ENCODE assay signal across 11 cellular contexts in genomic region chr5:134432677-134433359, GRCh38. TPM values are rescaled to one million over a fixed set of nuclear protein-coding genes. Genes with fewer than 3 reads are reported as not detected.
DNase-seq lines count a peak whose midpoint lies in the region; ATAC-seq and TF ChIP-seq lines count a peak whose summit lies in the region.
"Had no signal": no experiment of that assay in that cellular context is flagged by ENCODE, and none has a peak within 500 bp of the region (broad histone marks: within the 10 kb centered on the region; RNA-seq: fewer than 3 reads in every experiment).

No MANE protein-coding gene starts in this region.

- no peaks in the 10 kb centered on the region for H3K27me3 ChIP-seq in PC-9 (ENCODE audit: insufficient read depth, low read depth)
- no peaks in the 10 kb centered on the region for H3K27me3 ChIP-seq in foreskin keratinocyte

- POLR2A ChIA-PET in PC-9 (lab: Charles Lee; ENCODE audit: unreplicated experiment), result interaction anchor here (0.8 kb wide), 1 partner anchor 9 kb away, joined by 17 read pairs; no protein-coding TSS in a partner anchor

- no peaks in the 10 kb centered on the region for H3K79me2 ChIP-seq in PC-9 (ENCODE audit: low read depth)
- H3K79me2 ChIP-seq: parathyroid adenoma had no signal

- H3K36me3 ChIP-seq in PC-9 (ENCODE audit: low read depth), result no peaks in the 10 kb centered on the region

- 0 out of 2 replicates have a peak overlapping the region, but pooled peaks have one; percentile 12 for H2AFZ ChIP-seq in PC-9
- H2AFZ ChIP-seq: parathyroid adenoma had no signal

- no peaks in the 10 kb centered on the region for H3K9me3 ChIP-seq in PC-9 (ENCODE audit: insufficient read depth, low read depth)

- H3K4me1 ChIP-seq in PC-9 (replicated peaks; ENCODE audit: insufficient read depth), result peaks cover 35% of the 10 kb centered on the region
- H3K4me1 ChIP-seq in foreskin keratinocyte, result peaks cover 14% of the 10 kb centered on the region

- CTCF ChIA-PET in PC-9 (lab: Charles Lee), result no interaction called here

- intact Hi-C loops in PC-9 (cut with micrococcal nuclease; ENCODE audit: unreplicated experiment), result no loop called here
- intact Hi-C loops in dendritic cell treated with granulocyte-macrophage colony-stimulating factor and Interleukin-4, amounts not matched to agents 40 ng/mL and 50 ng/mL, for 4 days (cut with micrococcal nuclease), result no loop called here

- peak overlapping the region; percentile 8 for H3K27ac Mint-ChIP-seq in dendritic cell treated with granulocyte-macrophage colony-stimulating factor and Interleukin-4, amounts not matched to agents 40 ng/mL and 50 ng/mL, for 4 days
- H3K27ac Mint-ChIP-seq in stimulated activated effector memory CD8-positive, alpha-beta T cell treated with anti-CD3 and anti-CD28 coated beads, Interleukin-12 subunit alpha, Interleukin-12 subunit beta, amount 100 ng/mL, for 72 hours, result peak overlapping the region; percentile 70
- H3K27ac Mint-ChIP-seq: HFFc6 had no signal

- peaks cover 19% of the 10 kb centered on the region for H3K4me1 Mint-ChIP-seq in activated T-cell treated with anti-CD3 and anti-CD28 coated beads, Interleukin-2, amount 50 U/mL, for 4 hours (ENCODE audit: low read depth)
- peaks cover 14% of the 10 kb centered on the region for H3K4me1 Mint-ChIP-seq in dendritic cell treated with granulocyte-macrophage colony-stimulating factor and Interleukin-4, amounts not matched to agents 40 ng/mL and 50 ng/mL, for 4 days (ENCODE audit: low read depth)
- peaks cover 31% of the 10 kb centered on the region for H3K4me1 Mint-ChIP-seq in stimulated activated effector memory CD8-positive, alpha-beta T cell treated with anti-CD3 and anti-CD28 coated beads, Interleukin-12 subunit alpha, Interleukin-12 subunit beta, amount 100 ng/mL, for 72 hours

- H3K27ac ChIP-seq in PC-9 (no peak overlapping the region), foreskin keratinocyte (no peak overlapping the region)
- H3K27ac ChIP-seq: parathyroid adenoma had no signal

- DNase-seq in activated T-cell treated with anti-CD3 and anti-CD28 coated beads, Interleukin-2, amount 50 U/mL, for 4 hours, result no peak
- no peak for DNase-seq in activated T-cell treated with anti-CD3 and anti-CD28 coated beads, Interleukin-2, amount 50 U/mL, for 48 hours
- DNase-seq in PC-9, result peak in 1 of 2 experiments; percentile 23
- no peak for DNase-seq in stimulated activated effector memory CD8-positive, alpha-beta T cell treated with anti-CD3 and anti-CD28 coated beads, Interleukin-12 subunit alpha, Interleukin-12 subunit beta, amount 100 ng/mL, for 72 hours (ENCODE audit: low spot score in 2 of 2)
- DNase-seq in foreskin keratinocyte, result no peak
- DNase-seq: DMS153, HFFc6 had no signal

- H4K20me1 ChIP-seq in PC-9 (ENCODE audit: insufficient read depth), result no peaks in the 10 kb centered on the region

- no peaks in the 10 kb centered on the region for H3K36me3 Mint-ChIP-seq in activated T-cell treated with anti-CD3 and anti-CD28 coated beads, Interleukin-2, amount 50 U/mL, for 4 hours (ENCODE audit: insufficient read depth)
- no peaks in the 10 kb centered on the region for H3K36me3 Mint-ChIP-seq in dendritic cell treated with granulocyte-macrophage colony-stimulating factor and Interleukin-4, amounts not matched to agents 40 ng/mL and 50 ng/mL, for 4 days (ENCODE audit: low read depth)
- H3K36me3 Mint-ChIP-seq in stimulated activated effector memory CD8-positive, alpha-beta T cell treated with anti-CD3 and anti-CD28 coated beads, Interleukin-12 subunit alpha, Interleukin-12 subunit beta, amount 100 ng/mL, for 72 hours, result no peaks in the 10 kb centered on the region

- H3K9me3 Mint-ChIP-seq in activated T-cell treated with anti-CD3 and anti-CD28 coated beads, Interleukin-2, amount 50 U/mL, for 4 hours, result no peaks in the 10 kb centered on the region
- H3K9me3 Mint-ChIP-seq in dendritic cell treated with granulocyte-macrophage colony-stimulating factor and Interleukin-4, amounts not matched to agents 40 ng/mL and 50 ng/mL, for 4 days, result no peaks in the 10 kb centered on the region
- H3K9me3 Mint-ChIP-seq in stimulated activated effector memory CD8-positive, alpha-beta T cell treated with anti-CD3 and anti-CD28 coated beads, Interleukin-12 subunit alpha, Interleukin-12 subunit beta, amount 100 ng/mL, for 72 hours, result no peaks in the 10 kb centered on the region
- H3K9me3 Mint-ChIP-seq: HFFc6 had no signal

- H3K4me3 ChIP-seq in PC-9, result no peak overlapping the region

- ATAC-seq in activated T-cell treated with anti-CD3 and anti-CD28 coated beads, Interleukin-2, amount 50 U/mL, for 4 hours, result no peak
- no peak for ATAC-seq in stimulated activated effector memory CD8-positive, alpha-beta T cell treated with anti-CD3 and anti-CD28 coated beads, Interleukin-12 subunit alpha, Interleukin-12 subunit beta, amount 100 ng/mL, for 72 hours
- ATAC-seq in GM18502 (IDR thresholded peaks at IDR 0.05; ENCODE audit: poor library complexity, unreplicated experiment) (no peak), HG03025 (IDR thresholded peaks at IDR 0.05; ENCODE audit: low FRiP score, unreplicated experiment) (no peak), foreskin keratinocyte (no peak)

- H3K4me3 Mint-ChIP-seq in activated T-cell treated with anti-CD3 and anti-CD28 coated beads, Interleukin-2, amount 50 U/mL, for 4 hours, result peak overlapping the region; percentile 3
- no peak overlapping the region for H3K4me3 Mint-ChIP-seq in dendritic cell treated with granulocyte-macrophage colony-stimulating factor and Interleukin-4, amounts not matched to agents 40 ng/mL and 50 ng/mL, for 4 days
- peak overlapping the region; percentile 20 for H3K4me3 Mint-ChIP-seq in stimulated activated effector memory CD8-positive, alpha-beta T cell treated with anti-CD3 and anti-CD28 coated beads, Interleukin-12 subunit alpha, Interleukin-12 subunit beta, amount 100 ng/mL, for 72 hours
- H3K4me3 Mint-ChIP-seq: HFFc6 had no signal

- no peak for TF ChIP-seq CTCF in PC-9 (conservative IDR thresholded peaks at IDR 0.05)
- TF ChIP-seq CTCF in foreskin keratinocyte (conservative IDR thresholded peaks at IDR 0.05), result no peak

- H3F3A ChIP-seq in PC-9 (ENCODE audit: insufficient read depth, low read depth), result peaks cover 35% of the 10 kb centered on the region

- no peak overlapping the region for H3K4me2 ChIP-seq in PC-9

- no TSS peak for BruUV-seq in PC-9 (replicated peaks; lab: Mats Ljungman, UMichigan)

- no peaks in the 10 kb centered on the region for H3K27me3 Mint-ChIP-seq in activated T-cell treated with anti-CD3 and anti-CD28 coated beads, Interleukin-2, amount 50 U/mL, for 4 hours (ENCODE audit: low read depth)
- no peaks in the 10 kb centered on the region for H3K27me3 Mint-ChIP-seq in dendritic cell treated with granulocyte-macrophage colony-stimulating factor and Interleukin-4, amounts not matched to agents 40 ng/mL and 50 ng/mL, for 4 days

- H3K9me2 ChIP-seq in PC-9 (ENCODE audit: insufficient read depth), result no peaks in the 10 kb centered on the region

RNA-seq across cellular contexts. Expression of gene CDKN2AIPNL, which starts 21.1 kb away (rescaled TPM):
- total RNA-seq in activated T-cell treated with anti-CD3 and anti-CD28 coated beads, Interleukin-2, amount 50 U/mL, for 4 hours, result 10 to 100 TPM; 44.0 to 44.4 (median 44.0) TPM
- total RNA-seq in PC-9 (2021), result 35.3 and 36.1 TPM in 2 replicates
- total RNA-seq in foreskin keratinocyte, result 28.4 and 37.8 TPM in 2 replicates
- polyA plus RNA-seq in foreskin keratinocyte, result 33.6 and 40.7 TPM in 2 replicates
